In the genomic region with DNA sequence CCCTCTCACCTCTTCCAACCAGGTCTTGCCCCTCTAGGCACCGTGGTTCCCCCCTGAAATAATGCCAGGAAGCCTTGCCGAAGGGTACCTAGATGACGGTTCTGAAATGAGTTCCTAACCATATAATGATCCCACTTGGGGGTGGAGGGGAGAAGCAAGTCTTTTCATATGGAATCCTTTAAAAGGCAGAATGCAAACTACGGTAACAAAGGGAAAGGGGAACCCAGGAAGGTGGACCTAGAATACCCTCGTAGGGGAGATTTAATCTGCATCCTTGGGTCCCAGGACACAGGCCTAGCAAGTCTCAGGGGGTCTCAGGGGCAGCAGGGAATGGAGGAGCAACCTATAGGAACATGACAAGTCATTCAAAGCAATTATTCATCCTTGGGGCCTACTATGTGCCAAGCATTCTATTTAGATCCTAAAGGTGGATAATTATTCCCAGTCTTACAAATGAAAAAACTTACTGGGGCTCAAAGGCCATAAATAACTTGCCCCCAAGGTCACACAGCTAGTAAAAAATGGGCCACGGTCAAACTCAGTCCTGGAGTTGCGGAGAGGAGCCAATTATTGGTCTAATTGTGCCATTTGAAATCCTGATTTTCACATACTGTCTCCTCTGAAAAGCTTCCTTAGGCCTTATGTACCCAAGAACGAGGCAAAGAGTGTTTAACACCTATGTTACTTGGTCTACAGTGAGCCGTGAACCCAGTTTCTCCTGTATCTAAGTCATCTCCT, we compare ENCODE assay signal across 18 cellular contexts. TPM values are rescaled to one million over a fixed set of nuclear protein-coding genes. Genes with fewer than 3 reads are reported as not detected.
A peak's percentile ranks its signal among the peaks of the same experiment; 100 is the strongest.
DNase-seq lines count a peak whose midpoint lies in the region; ATAC-seq, FAIRE-seq and TF ChIP-seq lines count a peak whose summit lies in the region.
"Had no signal": no experiment of that assay in that cellular context is flagged by ENCODE, and none has a peak within 500 bp of the region (broad histone marks: within the 10 kb centered on the region; RNA-seq: fewer than 3 reads in every experiment).

No MANE protein-coding gene starts in this region.

- H3K9me2 ChIP-seq in HCT116 (ENCODE audit: insufficient read depth): no peaks in the 10 kb centered on the region

- H3K36me3 Mint-ChIP-seq in naive B cell: peaks cover 0 to 5% of the 10 kb centered on the region in 2 donors

- RAD21 ChIA-PET in HCT116 (lab: Charles Lee; ENCODE audit: low non-redundant PET in 1 of 2, low total read pairs in 2 of 2, uncharacterized antibody in 2 of 2, unreplicated experiment in 2 of 2): no interaction called here

- H3K4me3 Mint-ChIP-seq in naive B cell: peak overlapping the region in 7 of 8 donors; percentile 59 to 86 (median 65)

- peaks cover 0 to 8% (median 5%) of the 10 kb centered on the region in 7 donors for H3K9me3 Mint-ChIP-seq in naive B cell

- H3K4me1 ChIP-seq in A549 (peaks cover 37% of the 10 kb centered on the region), HCT116 (ENCODE audit: control insufficient read depth in 1 of 2, insufficient read depth in 2 of 2, low read length in 2 of 2) (peaks cover 72 to 95% of the 10 kb centered on the region in 2 experiments), K562 (replicated peaks in 1 of 2; ENCODE audit: control insufficient read depth in 2 of 2, insufficient read depth in 2 of 2, low read length in 2 of 2) (peaks cover 58 to 73% of the 10 kb centered on the region in 2 experiments)

- ATAC-seq in A549 (no peak), HCT116 (no peak), K562 (no peak), naive B cell (ENCODE audit: low read depth in 2 of 2) (no peak), GM18502 (IDR thresholded peaks at IDR 0.05; ENCODE audit: poor library complexity, unreplicated experiment) (no peak)

- H3K27ac Mint-ChIP-seq in naive B cell: peak overlapping the region in 2 of 6 donors; percentile 62 to 78

- POLR2A ChIA-PET in A549 (lab: Yijun Ruan, JAX): no interaction called here
- POLR2A ChIA-PET in HCT116 (lab: Charles Lee): no interaction called here
- POLR2A ChIA-PET in K562 (lab: Yijun Ruan, JAX): interaction anchor here (0.6 to 1.5 kb wide), 8 partner anchors 9 to 260 kb away, joined by 3 to 6 read pairs (median 3); no protein-coding TSS in a partner anchor

- H3K27me3 ChIP-seq in HCT116 (ENCODE audit: insufficient read depth, low read length) (no peaks in the 10 kb centered on the region), K562 (ENCODE audit: control insufficient read depth in 2 of 2, insufficient read depth in 2 of 2, low read length in 2 of 2) (no peaks in the 10 kb centered on the region)
- H3K27me3 ChIP-seq: SJCRH30 had no signal

- in situ Hi-C loops in K562 (cut with MboI): no loop called here

- 90% methylated on average over 9 of the region's 9 CpGs for WGBS in A549 (ENCODE audit: missing lambda C conversion rate)
- WGBS in K562 (ENCODE audit: insufficient coverage, low coverage, missing lambda C conversion rate): 37% methylated on average over 8 of the region's 9 CpGs

- no peaks in the 10 kb centered on the region for H3K9me3 ChIP-seq in A549
- no peaks in the 10 kb centered on the region for H3K9me3 ChIP-seq in HCT116 (ENCODE audit: control insufficient read depth in 1 of 2, insufficient read depth in 1 of 2, low read depth in 1 of 2, low read length in 2 of 2)
- no peaks in the 10 kb centered on the region for H3K9me3 ChIP-seq in K562 (replicated peaks; ENCODE audit: control insufficient read depth, insufficient read depth, low read depth, low read length)
- H3K9me3 ChIP-seq: SJCRH30 had no signal

- FAIRE-seq in A549 (lab: Jason Lieb, UNC): no peak
- no peak for FAIRE-seq in K562 (lab: Jason Lieb, UNC)
- FAIRE-seq: GM18507 had no signal

- TF ChIP-seq CTCF in A549 (IDR thresholded peaks at IDR 0.05) (no peak), HCT116 (IDR thresholded peaks at IDR 0.05 in 2 of 3, conservative IDR thresholded peaks at IDR 0.05 in 1 of 3; ENCODE audit: borderline replicate concordance in 1 of 3, insufficient read depth in 1 of 3, low read depth in 2 of 3, low read length in 2 of 3) (no peak), K562 (IDR thresholded peaks at IDR 0.05 in 2 of 3, conservative IDR thresholded peaks at IDR 0.05 in 1 of 3; ENCODE audit: insufficient read depth in 2 of 3, low read depth in 1 of 3, low read length in 3 of 3) (no peak)

- H3K4me3 ChIP-seq in A549 (no peak overlapping the region), HCT116 (replicated peaks in 1 of 2; ENCODE audit: low read depth in 1 of 2, low read length in 2 of 2) (no peak overlapping the region), K562 (no peak overlapping the region)
- H3K4me3 ChIP-seq: lung, SJCRH30 had no signal

- peaks cover 55 to 81% (median 67%) of the 10 kb centered on the region in 3 donors for H3K4me1 Mint-ChIP-seq in naive B cell

- H3K79me2 ChIP-seq in HCT116 (ENCODE audit: insufficient read depth, low read length) (peaks cover 100% of the 10 kb centered on the region), K562 (ENCODE audit: control insufficient read depth, insufficient read depth, low read length) (peaks cover 100% of the 10 kb centered on the region)

- H3K36me3 ChIP-seq in HCT116 (ENCODE audit: control insufficient read depth in 1 of 2, insufficient read depth in 2 of 2, low read length in 2 of 2): no peaks in the 10 kb centered on the region
- H3K36me3 ChIP-seq in K562 (ENCODE audit: control insufficient read depth, insufficient read depth, low read length): peaks cover 70% of the 10 kb centered on the region

- DNase-seq in A549 (ENCODE audit: low read depth in 1 of 2, low spot score in 1 of 2): no peak
- DNase-seq in HCT116 (ENCODE audit: low read depth, low spot score): no peak
- DNase-seq in K562 (ENCODE audit: extremely low read depth in 1 of 4, low spot score in 3 of 4): no peak
- no peak for DNase-seq in naive B cell
- DNase-seq in amniotic stem cell (lab: John Stamatoyannopoulos, UW): no peak
- no peak for DNase-seq in kidney glomerular epithelial cell (lab: John Stamatoyannopoulos, UW)
- DNase-seq in H4 (ENCODE audit: low spot score): no peak
- DNase-seq: activated CD4-positive, CD25-positive, alpha-beta regulatory T cell; activated T-cell treated with anti-CD3 and anti-CD28 coated beads for 4 hours; effector memory CD4-positive, alpha-beta T cell; EL; NCI-H187 treated with DMSO at 0.1 percent for 48 hours; NCI-H774 had no signal

- H3K27me3 Mint-ChIP-seq in naive B cell: peaks cover 0 to 49% (median 0%) of the 10 kb centered on the region in 3 donors

- CTCF ChIA-PET in A549 (lab: Yijun Ruan, JAX): interaction anchor here (0.9 kb wide), 1 partner anchor 11 kb away, joined by 3 read pairs; no protein-coding TSS in a partner anchor
- CTCF ChIA-PET in HCT116 (lab: Charles Lee): no interaction called here
- CTCF ChIA-PET in K562 (lab: Yijun Ruan, JAX; ENCODE audit: low intra/inter-chr PET ratio): interaction anchor here (0.5 kb wide), 1 partner anchor 58 kb away, joined by 4 read pairs; no protein-coding TSS in a partner anchor

- TF ChIP-seq EP300 in A549 (IDR thresholded peaks at IDR 0.05) (no peak), K562 (IDR thresholded peaks at IDR 0.05; ENCODE audit: low read length) (no peak)

- no peak for TF ChIP-seq POLR2A in A549 (IDR thresholded peaks at IDR 0.05; ENCODE audit: low read length)
- TF ChIP-seq POLR2A in HCT116 (IDR thresholded peaks at IDR 0.05; ENCODE audit: borderline replicate concordance, extremely low read depth, insufficient read depth, insufficient read length): no peak
- TF ChIP-seq POLR2A in K562 (conservative IDR thresholded peaks at IDR 0.05): no peak

- H3K9ac ChIP-seq in HCT116 (ENCODE audit: low read length) (0 out of 2 replicates have a peak overlapping the region, but pooled peaks have one; percentile 9), K562 (ENCODE audit: insufficient read depth in 1 of 2, low read depth in 2 of 2, low read length in 2 of 2) (0 out of 4 replicates have a peak overlapping the region, but pooled peaks of 1 of the 2 experiments have one; percentile 2)
- H3K9ac ChIP-seq: KMS-11 had no signal

- peaks cover 23% of the 10 kb centered on the region for H3K9me1 ChIP-seq in K562 (ENCODE audit: control insufficient read depth, insufficient read depth, low read length)

- TF ChIP-seq RAD21 in A549 (conservative IDR thresholded peaks at IDR 0.05 in 1 of 2, IDR thresholded peaks at IDR 0.05 in 1 of 2): no peak
- TF ChIP-seq RAD21 in HCT116 (IDR thresholded peaks at IDR 0.05; ENCODE audit: low read depth): no peak
- no peak for TF ChIP-seq RAD21 in K562 (CRISPR knock-in tag; conservative IDR thresholded peaks at IDR 0.05 in 1 of 2, IDR thresholded peaks at IDR 0.05 in 1 of 2)

- no TSS peak for BruUV-seq in HCT116 (replicated peaks; lab: Mats Ljungman, UMichigan)
- TSS peak; percentile 1 for BruUV-seq in K562 (replicated peaks; lab: Mats Ljungman, UMichigan)

- H3K4me2 ChIP-seq in A549 (peak overlapping the region; percentile 35), HCT116 (ENCODE audit: low read length) (peak overlapping the region; percentile 21; the same call in 1 of the 2 replicates), K562 (ENCODE audit: insufficient read depth, low read length) (peak overlapping the region; percentile 36)
- H3K4me2 ChIP-seq: KMS-11 had no signal

- intact Hi-C loops in HCT116 (cut with micrococcal nuclease): no loop called here
- intact Hi-C loops in K562 (cut with micrococcal nuclease): no loop called here

- H4K20me1 ChIP-seq in HCT116 (ENCODE audit: insufficient read depth) (peaks cover 24% of the 10 kb centered on the region; the same call in 1 of the 2 replicates), K562 (replicated peaks; ENCODE audit: control insufficient read depth, insufficient read depth, low read length) (peaks cover 98% of the 10 kb centered on the region)

- H2AFZ ChIP-seq in HCT116 (ENCODE audit: low read depth, low read length, poor library complexity, severe bottlenecking): no peak overlapping the region
- no peak overlapping the region for H2AFZ ChIP-seq in K562 (ENCODE audit: low read depth, low read length)

- H3K27ac ChIP-seq in A549 (no peak overlapping the region), HCT116 (ENCODE audit: low read depth, low read length) (no peak overlapping the region), K562 (ENCODE audit: extremely low read depth, low read depth, low read length) (0 out of 3 replicates have a peak overlapping the region, but pooled peaks have one; percentile 26)
- H3K27ac ChIP-seq: KMS-11 had no signal

RNA-seq across cellular contexts. Expression of a gene that starts 8.8 kb away (rescaled TPM):
- 12.2 and 21.3 TPM in 2 replicates for polyA plus RNA-seq in A549 (2011; rRNA removed)
- polyA plus RNA-seq in A549 (2012; cell fraction: cytosol; rRNA removed): 11.8 and 11.9 TPM in 2 replicates
- polyA plus RNA-seq in A549 (2012; cell fraction: nucleus; rRNA removed): 20.3 and 26.6 TPM in 2 replicates
- polyA plus RNA-seq in A549 (2017; fragmentation: RNase III; extraction: RNeasy Plus Mini Kit Qiagen cat#74134 plus additional on column Dnase treatment): 12.6 to 15.8 TPM (median 12.6 TPM) in 3 replicates
- 24.5 and 33.1 TPM in 2 replicates for polyA minus RNA-seq in A549 (2011; rRNA and poly(A)+ RNA removed)
- 35.1 TPM for total RNA-seq in HCT116 (2021; ENCODE audit: unreplicated experiment)
- 12.3 and 14.5 TPM in 2 replicates for polyA plus RNA-seq in HCT116 (2012)
- total RNA-seq in K562 (2011; cell fraction: chromatin; rRNA removed; ENCODE audit: low replicate concordance): 128 and 140 TPM in 2 replicates
- total RNA-seq in K562 (2011; cell fraction: nucleolus; rRNA removed): 71.6 and 74.4 TPM in 2 replicates
- total RNA-seq in K562 (2011; cell fraction: nucleoplasm; rRNA removed): 97.0 and 135 TPM in 2 replicates
- 73.7 and 76.0 TPM in 2 replicates for total RNA-seq in K562 (2014; rRNA removed)
- 37.6 and 37.9 TPM in 2 replicates for total RNA-seq in K562 (2014; rRNA removed; fragmentation: Illumina TruSeq; extraction: Trizol)
- total RNA-seq in K562 (2015; rRNA removed; fragmentation: Illumina TruSeq; extraction: Trizol): 33.0 and 36.6 TPM in 2 replicates
- 98.3 and 113 TPM in 2 replicates for total RNA-seq in K562 (2021)
- 27.5 and 28.1 TPM in 2 replicates for polyA plus RNA-seq in K562 (2011; rRNA removed)
- polyA plus RNA-seq in K562 (2011; cell fraction: cytosol; rRNA removed): 30.1 and 38.0 TPM in 2 replicates
- 64.0 and 93.7 TPM in 2 replicates for polyA plus RNA-seq in K562 (2011; cell fraction: nucleus; rRNA removed)
- 72.8 and 76.1 TPM in 2 replicates for polyA plus RNA-seq in K562 (2012)
- polyA plus RNA-seq in K562 (2014; fragmentation: Illumina TruSeq; extraction: Trizol): 88.1 and 98.5 TPM in 2 replicates
- 10 to 100 TPM; 32.0 to 37.4 TPM for polyA plus RNA-seq in K562 (2014; fragmentation: Nextera tagmentation; extraction: Ambion mirVana)
- 44.4 and 64.6 TPM in 2 replicates for polyA plus RNA-seq in K562 (2014; rRNA removed)
- polyA minus RNA-seq in K562 (2011; rRNA and poly(A)+ RNA removed): 40.5 and 49.5 TPM in 2 replicates
- polyA minus RNA-seq in K562 (2011; cell fraction: cytosol; rRNA and poly(A)+ RNA removed): 105 and 120 TPM in 2 replicates
- 36.9 and 50.0 TPM in 2 replicates for polyA minus RNA-seq in K562 (2011; cell fraction: nucleus; rRNA and poly(A)+ RNA removed)
- 10 to 100 TPM in 2 of 6 donors, 1 to 10 TPM in 4; 3.4 to 15.5 (median 7.8) TPM for polyA plus RNA-seq in naive B cell (ENCODE audit: low read depth in 6 of 6)
- total RNA-seq in H4 (2014; rRNA removed; shearing (Covaris generic)): 22.8 and 23.8 TPM in 2 replicates
